ENCODE assay signal across 23 cellular contexts in the genomic region with DNA sequence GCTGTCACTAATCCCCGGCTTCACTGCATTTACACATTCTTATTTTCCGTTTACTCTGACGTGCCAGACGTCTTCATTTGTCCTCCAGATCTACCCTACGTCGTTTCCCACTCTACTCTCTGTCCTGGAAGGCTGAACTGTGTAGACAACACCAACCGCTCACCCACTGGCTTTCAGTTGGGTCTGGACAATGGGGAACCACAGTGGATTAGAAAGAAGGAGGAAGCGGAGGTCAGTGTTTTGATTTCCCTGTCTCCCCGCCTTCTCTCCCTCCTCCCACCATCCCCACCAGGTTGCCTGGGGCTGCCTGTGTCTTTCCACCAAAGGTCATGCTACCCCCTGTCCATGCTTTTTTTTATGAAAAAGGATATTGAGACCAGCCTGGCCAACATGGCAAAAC.
"Had no signal": no experiment of that assay in that cellular context is flagged by ENCODE, and none has a peak within 500 bp of the region (broad histone marks: within the 10 kb centered on the region; RNA-seq: fewer than 3 reads in every experiment).

No MANE protein-coding gene starts in this region.

- DNase-seq: dorsolateral prefrontal cortex; effector CD8-positive, alpha-beta T cell; heart left ventricle; hippocampal formation; kidney glomerular epithelial cell; mammary epithelial cell; natural killer cell; psoas muscle; retina; spleen; stimulated activated CD4-positive, alpha-beta T cell treated with anti-CD3 and anti-CD28 coated beads, Interleukin-15, amount 100 ng/mL, for 24 hours; stimulated activated CD4-positive, alpha-beta T cell treated with anti-CD3 and anti-CD28 coated beads, Interleukin-1b, Interleukin-23, amount 100 ng/mL, for 48 hours; stimulated activated CD4-positive, alpha-beta T cell treated with anti-CD3 and anti-CD28 coated beads, Interleukin-4, amount 100 ng/mL, for 24 hours; stimulated activated naive B cell treated with anti-CD40 and anti-IgM and Interleukin-4, amounts not matched to agents 10 μg/mL and 1 μg/mL and 100 μg/mL, for 72 hours; stimulated activated naive CD8-positive, alpha-beta T cell treated with anti-CD3 and anti-CD28 coated beads, Interleukin-15, amount 100 ng/mL, for 72 hours; testis had no signal

- H3K36me3 ChIP-seq: heart left ventricle, spleen, tibial nerve had no signal

- H3K27ac ChIP-seq: coronary artery, dorsolateral prefrontal cortex, heart left ventricle, psoas muscle, spleen, testis, tibial nerve had no signal

- H3K36me3 Mint-ChIP-seq: mesothelial cell of epicardium; natural killer cell; stimulated activated naive B cell treated with anti-CD40 and anti-IgM and Interleukin-4, amounts not matched to agents 10 μg/mL and 1 μg/mL and 100 μg/mL, for 72 hours had no signal

- H3K27me3 ChIP-seq: testis had no signal

- H3K27ac Mint-ChIP-seq: mesothelial cell of epicardium; natural killer cell; stimulated activated naive B cell treated with anti-CD40 and anti-IgM and Interleukin-4, amounts not matched to agents 10 μg/mL and 1 μg/mL and 100 μg/mL, for 72 hours; stimulated activated naive CD8-positive, alpha-beta T cell treated with anti-CD3 and anti-CD28 coated beads, Interleukin-15, amount 100 ng/mL, for 72 hours had no signal

- FAIRE-seq: frontal cortex, islet of Langerhans had no signal

- H3K4me3 Mint-ChIP-seq: mesothelial cell of epicardium; natural killer cell; stimulated activated naive B cell treated with anti-CD40 and anti-IgM and Interleukin-4, amounts not matched to agents 10 μg/mL and 1 μg/mL and 100 μg/mL, for 72 hours; stimulated activated naive CD8-positive, alpha-beta T cell treated with anti-CD3 and anti-CD28 coated beads, Interleukin-15, amount 100 ng/mL, for 72 hours had no signal

- H3K9me3 Mint-ChIP-seq: natural killer cell had no signal

- H3K4me3 ChIP-seq: coronary artery, dorsolateral prefrontal cortex, heart left ventricle, psoas muscle, spleen, testis, tibial nerve had no signal

- H3K4me1 Mint-ChIP-seq: natural killer cell; stimulated activated naive B cell treated with anti-CD40 and anti-IgM and Interleukin-4, amounts not matched to agents 10 μg/mL and 1 μg/mL and 100 μg/mL, for 72 hours; stimulated activated naive CD8-positive, alpha-beta T cell treated with anti-CD3 and anti-CD28 coated beads, Interleukin-15, amount 100 ng/mL, for 72 hours had no signal

- ATAC-seq: esophagus mucosa; heart left ventricle; natural killer cell; psoas muscle; sciatic nerve; stimulated activated naive B cell treated with anti-CD40 and anti-IgM and Interleukin-4, amounts not matched to agents 10 μg/mL and 1 μg/mL and 100 μg/mL, for 72 hours; stimulated activated naive CD8-positive, alpha-beta T cell treated with anti-CD3 and anti-CD28 coated beads, Interleukin-15, amount 100 ng/mL, for 72 hours had no signal

- H3K9me3 ChIP-seq: heart left ventricle, psoas muscle, spleen, testis, tibial nerve had no signal

- H3K4me1 ChIP-seq: heart left ventricle, psoas muscle, spleen, testis, tibial nerve had no signal
